ENCODE assay signal across 8 cellular contexts in genomic region chr5:122844136-122844915, GRCh38. TPM values are rescaled to one million over a fixed set of nuclear protein-coding genes. Genes with fewer than 3 reads are reported as not detected.
A peak's percentile ranks its signal among the peaks of the same experiment; 100 is the strongest.
DNase-seq lines count a peak whose midpoint lies in the region; ATAC-seq and TF ChIP-seq lines count a peak whose summit lies in the region.

No MANE protein-coding gene starts in this region.

- H3K4me2 ChIP-seq in fibroblast of lung (ENCODE audit: extremely low read depth, insufficient read depth, low read length): peak overlapping the region; percentile 79

- TF ChIP-seq CTCF in AG04449 (IDR thresholded peaks at IDR 0.05; ENCODE audit: insufficient read depth, low read length, missing control alignments): no peak
- no peak for TF ChIP-seq CTCF in fibroblast of lung (conservative IDR thresholded peaks at IDR 0.05 in 1 of 2, IDR thresholded peaks at IDR 0.05 in 1 of 2; ENCODE audit: low read depth in 1 of 2, low read length in 2 of 2)

- peaks cover 1% of the 10 kb centered on the region for H3K79me2 ChIP-seq in fibroblast of lung (ENCODE audit: control insufficient read depth, insufficient read depth, low read length)

- CTCF ChIA-PET in AG04449 (lab: Yijun Ruan, JAX): interaction anchor here (0.6 kb wide), 1 partner anchor 20 kb away, joined by 3 read pairs; no protein-coding TSS in a partner anchor

- no peak for DNase-seq in AG04449 (ENCODE audit: low read depth, low spot score)
- no peak for DNase-seq in SK-N-MC (ENCODE audit: low read depth, low spot score)
- peak in 1 of 2 donors; percentile 23 for DNase-seq in fibroblast of lung (ENCODE audit: low read depth in 2 of 2)
- no peak for DNase-seq in mesenteric fat pad (ENCODE audit: low spot score)

- peaks cover 8% of the 10 kb centered on the region for H3K4me1 ChIP-seq in fibroblast of lung (ENCODE audit: control insufficient read depth, extremely low read depth, insufficient read depth, low read length)
- peaks cover 13% of the 10 kb centered on the region for H3K4me1 ChIP-seq in neuron (ENCODE audit: insufficient read depth, low read length)

- H3K9ac ChIP-seq in SK-N-MC (ENCODE audit: insufficient read length) (peak overlapping the region; percentile 87), fibroblast of lung (ENCODE audit: insufficient read depth, low read length) (no peak overlapping the region)

- H3K9me3 ChIP-seq in SK-N-MC (ENCODE audit: low read depth, low read length) (no peaks in the 10 kb centered on the region), fibroblast of lung (ENCODE audit: control insufficient read depth, insufficient read depth, low read depth, low read length) (no peaks in the 10 kb centered on the region), neuron (ENCODE audit: low read length) (no peaks in the 10 kb centered on the region)

- H2AFZ ChIP-seq in fibroblast of lung (ENCODE audit: low read length) (peak overlapping the region; percentile 20), neuron (ENCODE audit: low read depth, low read length) (peak overlapping the region; percentile 68)

- no peaks in the 10 kb centered on the region for H3K27me3 ChIP-seq in fibroblast of lung (ENCODE audit: control insufficient read depth, insufficient read depth, low read length)
- H3K27me3 ChIP-seq in neuron (ENCODE audit: insufficient read depth, low read length): no peaks in the 10 kb centered on the region

- peak overlapping the region; percentile 42; the same call in 1 of the 2 replicates for H3K27ac ChIP-seq in SK-N-MC
- peak overlapping the region; percentile 62 for H3K27ac ChIP-seq in fibroblast of lung (ENCODE audit: insufficient read depth, low read length)

- POLR2A ChIA-PET in AG04449 (lab: Yijun Ruan, JAX): interaction anchor here (1.2 kb wide), 1 partner anchor 68 kb away, joined by 4 read pairs; no protein-coding TSS in a partner anchor

- H3K36me3 ChIP-seq in SK-N-MC (ENCODE audit: insufficient read depth, low read length) (no peaks in the 10 kb centered on the region), fibroblast of lung (ENCODE audit: control insufficient read depth, insufficient read depth, low read length) (no peaks in the 10 kb centered on the region), neuron (ENCODE audit: insufficient read depth, low read length) (no peaks in the 10 kb centered on the region)

- ATAC-seq in GM21367 (IDR thresholded peaks at IDR 0.05; ENCODE audit: unreplicated experiment): peak; percentile 0
- ATAC-seq in GM18858 (IDR thresholded peaks at IDR 0.05; ENCODE audit: unreplicated experiment): no peak
- no peak for ATAC-seq in GM21529 (IDR thresholded peaks at IDR 0.05; ENCODE audit: unreplicated experiment)

- H3K4me3 ChIP-seq in AG04449 (ENCODE audit: low read depth, low read length) (peak overlapping the region; percentile 74), SK-N-MC (peak overlapping the region; percentile 94), fibroblast of lung (replicated peaks in 1 of 4; ENCODE audit: control extremely low read depth in 1 of 4, insufficient read depth in 1 of 4, low read depth in 3 of 4, low read length in 4 of 4) (peak overlapping the region; percentile 71 to 89 (median 80)), neuron (ENCODE audit: low read length) (peak overlapping the region; percentile 86)

- no peaks in the 10 kb centered on the region for H4K20me1 ChIP-seq in fibroblast of lung (ENCODE audit: control insufficient read depth, extremely low read depth, insufficient read depth, low read length)

RNA-seq across cellular contexts. Expression of gene SNX24, which starts 1.1 kb away (rescaled TPM):
- total RNA-seq in fibroblast of lung (20.3 and 22.3 TPM in 2 replicates), mesenteric fat pad (14.9 TPM)
- polyA plus RNA-seq in fibroblast of lung: 12.9 and 13.4 TPM in 2 replicates
- 16.6 and 20.8 TPM in 2 replicates for polyA plus RNA-seq in fibroblast of lung (2012)
- 2.7 TPM in 1 of 2 replicates, not detected in the other for polyA minus RNA-seq in fibroblast of lung (ENCODE audit: low replicate concordance)
